In genomic region chr2:36701391-36701795, GRCh38 we compare ENCODE assay signal across 16 cellular contexts. TPM values are rescaled to one million over a fixed set of nuclear protein-coding genes. Genes with fewer than 3 reads are reported as not detected.
DNase-seq lines count a peak whose midpoint lies in the region; ATAC-seq and TF ChIP-seq lines count a peak whose summit lies in the region.
"Had no signal": no experiment of that assay in that cellular context is flagged by ENCODE, and none has a peak within 500 bp of the region (broad histone marks: within the 10 kb centered on the region; RNA-seq: fewer than 3 reads in every experiment).

No MANE protein-coding gene starts in this region.

- no peak overlapping the region for H4K12ac ChIP-seq in trophoblast cell (ENCODE audit: low read depth, low read length)

- no peaks in the 10 kb centered on the region for H3K9me3 ChIP-seq in esophagus squamous epithelium
- no peaks in the 10 kb centered on the region for H3K9me3 ChIP-seq in trophoblast cell (ENCODE audit: insufficient read depth, low read depth, low read length)
- H3K9me3 ChIP-seq: body of pancreas, gastrocnemius medialis had no signal

- peak overlapping the region; percentile 29 for H3K4me3 Mint-ChIP-seq in HFFc6
- no peak overlapping the region for H3K4me3 Mint-ChIP-seq in WTC11

- peaks cover 67% of the 10 kb centered on the region for H3K4me1 Mint-ChIP-seq in HFFc6 (ENCODE audit: low read depth)
- peaks cover 34% of the 10 kb centered on the region for H3K4me1 Mint-ChIP-seq in WTC11

- H3K36me3 ChIP-seq in esophagus squamous epithelium (no peaks in the 10 kb centered on the region), trophoblast cell (ENCODE audit: control insufficient read depth in 1 of 2, insufficient read depth in 2 of 2, low read length in 2 of 2) (no peaks in the 10 kb centered on the region)
- H3K36me3 ChIP-seq: gastrocnemius medialis had no signal

- no peak for TF ChIP-seq POLR2A in esophagus squamous epithelium (IDR thresholded peaks at IDR 0.05)

- H3K4me3 ChIP-seq in esophagus squamous epithelium (no peak overlapping the region), trophoblast cell (ENCODE audit: low read depth, low read length) (no peak overlapping the region)
- H3K4me3 ChIP-seq: body of pancreas, gastrocnemius medialis, GM23248 had no signal

- peak overlapping the region; percentile 49 for H3K4me2 ChIP-seq in trophoblast cell (ENCODE audit: low read length)
- H3K4me2 ChIP-seq: KMS-11 had no signal

- CTCF ChIA-PET in WTC11 (lab: Charles Lee), result interaction anchor here (2.6 kb wide), 1 partner anchor 69 kb away, joined by 9 read pairs; no protein-coding TSS in a partner anchor

- peak; percentile 82 for ATAC-seq in WTC11
- no peak for ATAC-seq in HG02759 (IDR thresholded peaks at IDR 0.05; ENCODE audit: unreplicated experiment)
- ATAC-seq: body of pancreas, gastrocnemius medialis had no signal

- no peaks in the 10 kb centered on the region for H3K36me3 Mint-ChIP-seq in HFFc6 (ENCODE audit: low read depth)
- H3K36me3 Mint-ChIP-seq in WTC11, result no peaks in the 10 kb centered on the region

- H2AK5ac ChIP-seq in trophoblast cell (ENCODE audit: low read length), result no peak overlapping the region

- H4K8ac ChIP-seq in trophoblast cell (ENCODE audit: low read depth, low read length), result no peak overlapping the region

- TF ChIP-seq CTCF in HFFc6 (IDR thresholded peaks at IDR 0.05) (peak; percentile 60), WTC11 (IDR thresholded peaks at IDR 0.05) (no peak), esophagus squamous epithelium (IDR thresholded peaks at IDR 0.05) (peak in 2 of 6 experiments; percentile 23 to 55)

- peak overlapping the region; percentile 66 for H3K27ac Mint-ChIP-seq in HFFc6
- peak overlapping the region; percentile 39 for H3K27ac Mint-ChIP-seq in WTC11

- peak overlapping the region; percentile 68 for H2BK5ac ChIP-seq in trophoblast cell (ENCODE audit: low read depth, low read length, poor library complexity)

- no peak overlapping the region for H2BK12ac ChIP-seq in trophoblast cell (ENCODE audit: low read length)

- H3K4me1 ChIP-seq in esophagus squamous epithelium (peaks cover 0 to 81% (median 12%) of the 10 kb centered on the region in 3 donors), trophoblast cell (ENCODE audit: control insufficient read depth in 1 of 2, insufficient read depth in 2 of 2, low read length in 2 of 2) (peaks cover 17 to 28% of the 10 kb centered on the region in 2 experiments)
- H3K4me1 ChIP-seq: body of pancreas, gastrocnemius medialis had no signal

- no peak overlapping the region for H3K18ac ChIP-seq in trophoblast cell (ENCODE audit: low read length)

- H3K23ac ChIP-seq in trophoblast cell (ENCODE audit: low read length), result no peak overlapping the region

- no peaks in the 10 kb centered on the region for H3K27me3 ChIP-seq in esophagus squamous epithelium
- H3K27me3 ChIP-seq in trophoblast cell (ENCODE audit: insufficient read depth, low read length), result no peaks in the 10 kb centered on the region
- H3K27me3 ChIP-seq: body of pancreas, gastrocnemius medialis had no signal

- no peak overlapping the region for H3K14ac ChIP-seq in trophoblast cell (ENCODE audit: low read length)

- no peak overlapping the region for H3K4ac ChIP-seq in trophoblast cell (ENCODE audit: low read depth, low read length)

- H2BK120ac ChIP-seq in trophoblast cell (ENCODE audit: insufficient read depth, low read length, poor library complexity), result peak overlapping the region; percentile 67

- WGBS in esophagus squamous epithelium, 2 donors, result 21 to 45% methylated on average over 5 of the region's 5 CpGs
- WGBS in trophoblast cell (ENCODE audit: extremely low coverage, insufficient coverage, insufficient read length), result no CpG with 5 or more reads among the region's 5 CpGs

- H4K91ac ChIP-seq in trophoblast cell (ENCODE audit: low read depth, low read length), result no peak overlapping the region

- intact Hi-C loops in esophagus squamous epithelium (cut with DNase I), result no loop called here

- DNase-seq in HFFc6 (peak; percentile 65), WTC11 (ENCODE audit: low spot score) (no peak), esophagus squamous epithelium (lab: John Stamatoyannopoulos, UW) (no peak), trophoblast cell (peak; percentile 76 to 99), amniotic stem cell (lab: John Stamatoyannopoulos, UW) (no peak), SKM-1 treated with dmso at 0.1 percent for 144 hours (lab: John Stamatoyannopoulos, UW; ENCODE audit: unreplicated experiment) (no peak), HUDEP-2 (lab: John Stamatoyannopoulos, UW; ENCODE audit: unreplicated experiment in 76 of 76) (no peak)
- DNase-seq: activated CD8-positive, alpha-beta memory T cell treated with anti-CD3 and anti-CD28 coated beads for 24 hours; body of pancreas; C1 segment of cervical spinal cord; gastrocnemius medialis; GM23248; NCI-H146 had no signal

- H2AFZ ChIP-seq in trophoblast cell (ENCODE audit: insufficient read depth, low read length, poor library complexity), result no peak overlapping the region
- H2AFZ ChIP-seq: GM23248 had no signal

- H3K9ac ChIP-seq in trophoblast cell (ENCODE audit: low read length), result no peak overlapping the region
- H3K9ac ChIP-seq: GM23248, KMS-11 had no signal

- H3K79me1 ChIP-seq in trophoblast cell (ENCODE audit: low read length), result peaks cover 32% of the 10 kb centered on the region

- H3K27me3 Mint-ChIP-seq in HFFc6 (ENCODE audit: insufficient read depth) (no peaks in the 10 kb centered on the region; the same call in none of the 2 replicates), WTC11 (ENCODE audit: low read depth) (no peaks in the 10 kb centered on the region)

- H3K9me3 Mint-ChIP-seq in HFFc6, result no peaks in the 10 kb centered on the region
- H3K9me3 Mint-ChIP-seq in WTC11, result no peaks in the 10 kb centered on the region

- H3K27ac ChIP-seq in esophagus squamous epithelium, result peak overlapping the region; percentile 27 to 57 (median 39)
- peak overlapping the region; percentile 89 for H3K27ac ChIP-seq in trophoblast cell (ENCODE audit: low read depth, low read length)
- H3K27ac ChIP-seq: body of pancreas, gastrocnemius medialis, GM23248, KMS-11 had no signal

- POLR2A ChIA-PET in WTC11 (lab: Charles Lee), result no interaction called here

- peaks cover 1% of the 10 kb centered on the region for H3K79me2 ChIP-seq in trophoblast cell (ENCODE audit: control insufficient read depth, insufficient read depth, low read length, poor library complexity)

TF ChIP-seq in WTC11, 78 proteins besides CTCF, POLR2A, EP300 and RAD21:
- no peak for TF ChIP-seq SMAD4 (CRISPR knock-in tag; IDR thresholded peaks at IDR 0.05)
- TF ChIP-seq EMX1 (CRISPR knock-in tag; IDR thresholded peaks at IDR 0.05), result no peak
- no peak for TF ChIP-seq ZNF416 (CRISPR knock-in tag; IDR thresholded peaks at IDR 0.05)
- no peak for TF ChIP-seq ARID4B (CRISPR knock-in tag; IDR thresholded peaks at IDR 0.05; ENCODE audit: borderline replicate concordance)
- no peak for TF ChIP-seq E2F4 (CRISPR knock-in tag; IDR thresholded peaks at IDR 0.05; ENCODE audit: borderline replicate concordance, low read depth)
- TF ChIP-seq ZNF423 (CRISPR knock-in tag; IDR thresholded peaks at IDR 0.05), result no peak

RNA-seq across cellular contexts. Expression of gene VIT, which starts 4.9 kb away (rescaled TPM):
- total RNA-seq in HFFc6 (2021; fragmentation: NEBNext Ultra II Directional; extraction: Animal tissue kit (Norgen Biotek cat#: 25700)), result 10 to 100 TPM in 3 of 6 experiments, 1 to 10 TPM in 3; 3.7 to 11.6 (median 9.7) TPM
- total RNA-seq in WTC11 (2021) (0.11 to 0.46 TPM (median 0.27 TPM) in 3 replicates), esophagus squamous epithelium (10 to 100 TPM in 2 of 4 donors, 1 to 10 TPM in 2; 2.9 to 36.8 (median 10.6) TPM)
- polyA plus RNA-seq in trophoblast cell (2013), result 3.1 and 3.4 TPM in 2 replicates
- total RNA-seq: OCI-LY7 had no signal

Comparison
In these comparisons a context has a peak if more than half of its experiments do, and no peak if none do; other contexts are left out.
1. DNase-seq: peak in HFFc6 (single experiment) and trophoblast cell (2 of 2); none in WTC11 (single experiment), esophagus squamous epithelium (single experiment), amniotic stem cell (single experiment), SKM-1 treated with dmso at 0.1 percent for 144 hours (single experiment) and HUDEP-2 (0 of 76).